ENCODE assay signal across 9 cellular contexts in the genomic region with DNA sequence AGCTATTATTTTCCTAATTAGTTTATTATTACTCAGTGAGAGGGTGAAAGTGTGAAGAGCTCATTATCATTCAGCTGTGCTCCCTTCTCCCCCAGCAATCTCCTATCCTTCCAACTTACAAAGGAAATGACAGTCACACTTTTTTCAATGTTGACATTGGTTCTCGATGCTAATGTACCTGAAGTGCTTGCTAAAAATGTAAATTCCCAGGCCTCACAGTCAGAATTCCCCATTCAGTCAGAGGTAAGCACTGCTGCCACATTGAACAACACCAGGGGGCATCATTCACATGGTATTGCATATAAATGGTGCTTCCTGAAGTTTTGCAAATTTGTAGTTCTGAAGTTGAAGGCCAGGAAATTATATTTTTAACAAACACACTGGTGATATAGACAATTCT.
A peak's percentile ranks its signal among the peaks of the same experiment; 100 is the strongest.
DNase-seq lines count a peak whose midpoint lies in the region; ATAC-seq and TF ChIP-seq lines count a peak whose summit lies in the region.
"Had no signal": no experiment of that assay in that cellular context is flagged by ENCODE, and none has a peak within 500 bp of the region (broad histone marks: within the 10 kb centered on the region; RNA-seq: fewer than 3 reads in every experiment).

No MANE protein-coding gene starts in this region.

- peak; percentile 16 for DNase-seq in Calu3
- no peak for DNase-seq in HFF-Myc (ENCODE audit: extremely low read depth, low read depth)
- peak; percentile 84 for DNase-seq in NCI-H774 (lab: John Stamatoyannopoulos, UW)
- DNase-seq in fibroblast of the aortic adventitia (ENCODE audit: low read depth), result peak; percentile 5
- DNase-seq in tibial nerve (ENCODE audit: low spot score in 2 of 2), result no peak
- DNase-seq in activated T-helper 1 cell treated with anti-CD3 and anti-CD28 coated beads, Interleukin-12 subunit alpha, Interleukin-12 subunit beta, Interleukin-2, Interleukin-4 antibody, amounts not matched to agents 30 ng/mL and 10 ng/mL and 1 ng/mL, durations not matched to agents 14 hours and 24 hours and 36 hours (ENCODE audit: low spot score), result no peak
- DNase-seq in NCI-H1048 (lab: John Stamatoyannopoulos, UW), result no peak

- no peak overlapping the region for H3K27ac ChIP-seq in tibial nerve

- H3K27ac Mint-ChIP-seq in Calu3 (ENCODE audit: unreplicated experiment), result no peak overlapping the region
- H3K27ac Mint-ChIP-seq in activated T-helper 1 cell treated with anti-CD3 and anti-CD28 coated beads, Interleukin-12 subunit alpha, Interleukin-12 subunit beta, Interleukin-2, Interleukin-4 antibody, amounts not matched to agents 30 ng/mL and 10 ng/mL and 1 ng/mL, durations not matched to agents 14 hours and 24 hours and 36 hours, result no peak overlapping the region
- H3K27ac Mint-ChIP-seq: activated naive CD4-positive, alpha-beta T cell treated with anti-CD3 and anti-CD28 coated beads, Interleukin-2, amount 50 U/mL, for 72 hours had no signal

- H3K9me3 Mint-ChIP-seq in Calu3 (ENCODE audit: low read depth, unreplicated experiment), result no peaks in the 10 kb centered on the region
- H3K9me3 Mint-ChIP-seq in activated T-helper 1 cell treated with anti-CD3 and anti-CD28 coated beads, Interleukin-12 subunit alpha, Interleukin-12 subunit beta, Interleukin-2, Interleukin-4 antibody, amounts not matched to agents 30 ng/mL and 10 ng/mL and 1 ng/mL, durations not matched to agents 14 hours and 24 hours and 36 hours, result no peaks in the 10 kb centered on the region
- H3K9me3 Mint-ChIP-seq: activated naive CD4-positive, alpha-beta T cell treated with anti-CD3 and anti-CD28 coated beads, Interleukin-2, amount 50 U/mL, for 72 hours had no signal

- no peaks in the 10 kb centered on the region for H3K36me3 ChIP-seq in tibial nerve

- no peak overlapping the region for H3K4me3 ChIP-seq in HFF-Myc (replicated peaks; ENCODE audit: low read depth, low read length)
- no peak overlapping the region for H3K4me3 ChIP-seq in fibroblast of the aortic adventitia (ENCODE audit: low read depth, low read length)
- H3K4me3 ChIP-seq in tibial nerve, result no peak overlapping the region

- no peaks in the 10 kb centered on the region for H3K27me3 ChIP-seq in tibial nerve

- no TSS peak for BruUV-seq in Calu3 (replicated peaks; lab: Mats Ljungman, UMichigan)

- no peaks in the 10 kb centered on the region for H3K4me1 Mint-ChIP-seq in Calu3 (ENCODE audit: low read depth, unreplicated experiment)
- no peaks in the 10 kb centered on the region for H3K4me1 Mint-ChIP-seq in activated T-helper 1 cell treated with anti-CD3 and anti-CD28 coated beads, Interleukin-12 subunit alpha, Interleukin-12 subunit beta, Interleukin-2, Interleukin-4 antibody, amounts not matched to agents 30 ng/mL and 10 ng/mL and 1 ng/mL, durations not matched to agents 14 hours and 24 hours and 36 hours (ENCODE audit: low read depth)

- TF ChIP-seq EP300 in tibial nerve (IDR thresholded peaks at IDR 0.05), result no peak

- H3K36me3 Mint-ChIP-seq in Calu3 (ENCODE audit: insufficient read depth, unreplicated experiment), result no peaks in the 10 kb centered on the region
- no peaks in the 10 kb centered on the region for H3K36me3 Mint-ChIP-seq in activated T-helper 1 cell treated with anti-CD3 and anti-CD28 coated beads, Interleukin-12 subunit alpha, Interleukin-12 subunit beta, Interleukin-2, Interleukin-4 antibody, amounts not matched to agents 30 ng/mL and 10 ng/mL and 1 ng/mL, durations not matched to agents 14 hours and 24 hours and 36 hours (ENCODE audit: low read depth)
- H3K36me3 Mint-ChIP-seq: activated naive CD4-positive, alpha-beta T cell treated with anti-CD3 and anti-CD28 coated beads, Interleukin-2, amount 50 U/mL, for 72 hours had no signal

- no peak for ATAC-seq in GM18909 (IDR thresholded peaks at IDR 0.05; ENCODE audit: poor library complexity, unreplicated experiment)
- ATAC-seq: activated naive CD4-positive, alpha-beta T cell treated with anti-CD3 and anti-CD28 coated beads, Interleukin-2, amount 50 U/mL, for 72 hours had no signal

- CTCF ChIA-PET in Calu3 (lab: Charles Lee), result no interaction called here

- H3K9me3 ChIP-seq in tibial nerve, result no peaks in the 10 kb centered on the region

- intact Hi-C loops in Calu3 (cut with micrococcal nuclease; ENCODE audit: unreplicated experiment), result no loop called here
- intact Hi-C loops in activated T-helper 1 cell treated with anti-CD3 and anti-CD28 coated beads, Interleukin-12 subunit alpha, Interleukin-12 subunit beta, Interleukin-2, Interleukin-4 antibody, amounts not matched to agents 30 ng/mL and 10 ng/mL and 1 ng/mL, durations not matched to agents 14 hours and 24 hours and 36 hours (cut with micrococcal nuclease), result no loop called here

- H3K4me3 Mint-ChIP-seq in Calu3 (ENCODE audit: low read depth, unreplicated experiment), result no peak overlapping the region
- H3K4me3 Mint-ChIP-seq in activated T-helper 1 cell treated with anti-CD3 and anti-CD28 coated beads, Interleukin-12 subunit alpha, Interleukin-12 subunit beta, Interleukin-2, Interleukin-4 antibody, amounts not matched to agents 30 ng/mL and 10 ng/mL and 1 ng/mL, durations not matched to agents 14 hours and 24 hours and 36 hours, result no peak overlapping the region

- no peak for TF ChIP-seq POLR2A in tibial nerve (IDR thresholded peaks at IDR 0.05)

- TF ChIP-seq CTCF in Calu3 (IDR thresholded peaks at IDR 0.05; ENCODE audit: unreplicated experiment) (no peak), HFF-Myc (IDR thresholded peaks at IDR 0.05; ENCODE audit: low read depth, low read length, missing control alignments) (peak; percentile 15), fibroblast of the aortic adventitia (IDR thresholded peaks at IDR 0.05; ENCODE audit: insufficient read depth, low read length) (peak; percentile 26), tibial nerve (IDR thresholded peaks at IDR 0.05) (no peak)

- H3K27me3 Mint-ChIP-seq in Calu3 (ENCODE audit: unreplicated experiment), result no peaks in the 10 kb centered on the region
- no peaks in the 10 kb centered on the region for H3K27me3 Mint-ChIP-seq in activated T-helper 1 cell treated with anti-CD3 and anti-CD28 coated beads, Interleukin-12 subunit alpha, Interleukin-12 subunit beta, Interleukin-2, Interleukin-4 antibody, amounts not matched to agents 30 ng/mL and 10 ng/mL and 1 ng/mL, durations not matched to agents 14 hours and 24 hours and 36 hours (ENCODE audit: insufficient read depth)

- no peaks in the 10 kb centered on the region for H3K4me1 ChIP-seq in tibial nerve

- WGBS in tibial nerve, 2 donors, result 8 to 19% methylated on average over 1 of the region's 1 CpG

Comparison
In these comparisons a context has a peak if more than half of its experiments do, and no peak if none do; other contexts are left out.
1. DNase-seq: peak in Calu3 (single experiment), NCI-H774 (single experiment) and fibroblast of the aortic adventitia (single experiment); none in HFF-Myc (single experiment), tibial nerve (0 of 2), activated T-helper 1 cell treated with anti-CD3 and anti-CD28 coated beads, Interleukin-12 subunit alpha, Interleukin-12 subunit beta, Interleukin-2, Interleukin-4 antibody, amounts not matched to agents 30 ng/mL and 10 ng/mL and 1 ng/mL, durations not matched to agents 14 hours and 24 hours and 36 hours (single experiment) and NCI-H1048 (single experiment).
2. CTCF ChIP-seq: peak in HFF-Myc (single experiment) and fibroblast of the aortic adventitia (single experiment); none in Calu3 (single experiment) and tibial nerve (0 of 5).